ENCODE assay signal across 16 cellular contexts in the genomic region with DNA sequence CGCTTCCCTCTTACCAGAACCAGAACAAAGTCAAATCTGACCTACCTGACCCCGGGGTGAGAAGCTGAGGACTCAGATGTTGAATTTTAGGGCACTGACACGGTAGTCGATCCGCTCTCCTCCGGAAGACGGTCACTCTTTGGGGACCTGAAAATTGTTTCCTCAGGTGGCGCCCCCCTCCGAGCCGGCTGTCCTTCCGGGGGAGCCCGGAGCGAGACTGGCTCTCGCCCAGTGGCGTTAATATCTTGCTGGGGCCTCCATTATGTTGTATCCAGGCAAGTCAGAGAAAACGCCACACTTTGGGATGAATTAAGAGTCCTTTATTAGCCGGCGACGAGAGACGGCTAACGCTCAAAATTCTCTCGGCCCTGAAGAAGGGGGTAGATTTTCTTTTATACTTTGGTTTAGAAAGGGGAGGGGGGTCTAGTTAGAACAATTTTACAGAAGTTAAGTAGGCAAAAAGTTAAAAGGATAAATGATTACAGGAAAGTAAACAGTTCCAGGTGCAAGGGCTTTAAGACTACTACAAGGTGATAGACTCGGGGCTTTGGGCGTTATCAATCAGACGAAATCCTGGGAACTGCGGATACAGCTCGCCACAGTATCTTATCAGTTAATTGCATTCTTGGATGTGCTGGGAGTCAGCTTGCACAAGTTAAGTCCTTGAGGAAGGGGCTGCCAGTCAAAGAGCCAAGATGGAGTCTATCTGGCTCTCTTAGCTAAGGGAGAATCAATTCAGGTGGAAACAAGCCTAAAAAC.
"Had no signal": no experiment of that assay in that cellular context is flagged by ENCODE, and none has a peak within 500 bp of the region (broad histone marks: within the 10 kb centered on the region; RNA-seq: fewer than 3 reads in every experiment).

No MANE protein-coding gene starts in this region.

- H3K27me3 ChIP-seq: colonic mucosa, esophagus muscularis mucosa, foreskin keratinocyte, gastroesophageal sphincter, heart left ventricle had no signal

- H3K27ac Mint-ChIP-seq: dendritic cell treated with granulocyte-macrophage colony-stimulating factor and Interleukin-4, amounts not matched to agents 40 ng/mL and 50 ng/mL, for 4 days; effector memory CD8-positive, alpha-beta T cell had no signal

- DNase-seq: colonic mucosa; cortex of kidney; effector CD8-positive, alpha-beta T cell; effector memory CD8-positive, alpha-beta T cell; foreskin keratinocyte; heart left ventricle; hippocampal formation; left cardiac atrium; left lung; left ventricle myocardium superior; lower lobe of right lung; mesenchymal stem cell; midbrain had no signal

- H3K4me3 ChIP-seq: colonic mucosa, esophagus muscularis mucosa, gastroesophageal sphincter, heart left ventricle, left lung, lower lobe of right lung had no signal

- H3K9me3 ChIP-seq: colonic mucosa, esophagus muscularis mucosa, gastroesophageal sphincter, heart left ventricle, lower lobe of right lung had no signal

- H3K27ac ChIP-seq: colonic mucosa, esophagus muscularis mucosa, foreskin keratinocyte, gastroesophageal sphincter, heart left ventricle, left lung, lower lobe of right lung had no signal

- H3K4me3 Mint-ChIP-seq: dendritic cell treated with granulocyte-macrophage colony-stimulating factor and Interleukin-4, amounts not matched to agents 40 ng/mL and 50 ng/mL, for 4 days; effector memory CD8-positive, alpha-beta T cell had no signal

- H3K36me3 ChIP-seq: colonic mucosa, esophagus muscularis mucosa, gastroesophageal sphincter, heart left ventricle, left lung, lower lobe of right lung had no signal

- ATAC-seq: effector memory CD8-positive, alpha-beta T cell; foreskin keratinocyte; gastroesophageal sphincter; heart left ventricle; left cardiac atrium; left lung; left ventricle myocardium superior; lower lobe of right lung had no signal

- H3K4me1 ChIP-seq: colonic mucosa, esophagus muscularis mucosa, gastroesophageal sphincter, heart left ventricle, left lung, lower lobe of right lung had no signal

- H3K27me3 Mint-ChIP-seq: dendritic cell treated with granulocyte-macrophage colony-stimulating factor and Interleukin-4, amounts not matched to agents 40 ng/mL and 50 ng/mL, for 4 days; effector memory CD8-positive, alpha-beta T cell had no signal
